Comparison of ENCODE assay signal across 30 cellular contexts in genomic region chr4:94897023-94897422, GRCh38.
DNase-seq lines count a peak whose midpoint lies in the region; ATAC-seq, FAIRE-seq and TF ChIP-seq lines count a peak whose summit lies in the region.
"Had no signal": no experiment of that assay in that cellular context is flagged by ENCODE, and none has a peak within 500 bp of the region (broad histone marks: within the 10 kb centered on the region; RNA-seq: fewer than 3 reads in every experiment).

No MANE protein-coding gene starts in this region.

- no peaks in the 10 kb centered on the region for H3K27me3 ChIP-seq in K562 (ENCODE audit: control insufficient read depth in 2 of 2, insufficient read depth in 2 of 2, low read length in 2 of 2)
- H3K27me3 ChIP-seq: heart left ventricle, transverse colon had no signal

- H2AFZ ChIP-seq in K562 (ENCODE audit: low read depth, low read length), result no peak overlapping the region

- peaks cover 0 to 2% of the 10 kb centered on the region in 2 experiments; a peak in 1 of 5 replicates for H3K4me1 ChIP-seq in K562 (replicated peaks in 1 of 2; ENCODE audit: control insufficient read depth in 2 of 2, insufficient read depth in 2 of 2, low read length in 2 of 2)
- H3K4me1 ChIP-seq: heart left ventricle, transverse colon had no signal

- no peak for TF ChIP-seq CTCF in K562 (IDR thresholded peaks at IDR 0.05 in 2 of 3, conservative IDR thresholded peaks at IDR 0.05 in 1 of 3; ENCODE audit: insufficient read depth in 2 of 3, low read depth in 1 of 3, low read length in 3 of 3)

- no peaks in the 10 kb centered on the region for H4K20me1 ChIP-seq in K562 (replicated peaks; ENCODE audit: control insufficient read depth, insufficient read depth, low read length)

- POLR2A ChIA-PET in K562 (lab: Yijun Ruan, JAX), result interaction anchor here (0.6 to 0.8 kb wide), 2 partner anchors 80 to 635 kb away, joined by 3 to 4 read pairs; no protein-coding TSS in a partner anchor

- TF ChIP-seq POLR2A in K562 (conservative IDR thresholded peaks at IDR 0.05), result no peak

- H3K4me2 ChIP-seq in K562 (ENCODE audit: insufficient read depth, low read length), result no peak overlapping the region; the same call in 1 of the 2 replicates

- ATAC-seq in K562, result peak; percentile 59
- no peak for ATAC-seq in HG02852 (IDR thresholded peaks at IDR 0.05; ENCODE audit: unreplicated experiment)
- no peak for ATAC-seq in HG03139 (IDR thresholded peaks at IDR 0.05; ENCODE audit: unreplicated experiment)
- ATAC-seq: activated CD4-positive, CD25-positive, alpha-beta regulatory T cell treated with anti-CD3 and anti-CD28 coated beads, Interleukin-2, amount 50 U/mL, for 24 hours; activated naive CD8-positive, alpha-beta T cell treated with anti-CD3 and anti-CD28 coated beads, Interleukin-2, amount 50 U/mL, for 24 hours; activated T-cell treated with anti-CD3 and anti-CD28 coated beads, Interleukin-2, amount 50 U/mL, for 72 hours; effector memory CD8-positive, alpha-beta T cell; heart left ventricle; stimulated activated effector memory CD8-positive, alpha-beta T cell treated with anti-CD3 and anti-CD28 coated beads, Interleukin-12 subunit alpha, Interleukin-12 subunit beta, amount 100 ng/mL, for 72 hours had no signal

- CTCF ChIA-PET in K562 (lab: Yijun Ruan, JAX; ENCODE audit: low intra/inter-chr PET ratio), result no interaction called here

- H3K9me3 ChIP-seq in K562 (replicated peaks; ENCODE audit: control insufficient read depth, insufficient read depth, low read depth, low read length), result no peaks in the 10 kb centered on the region
- H3K9me3 ChIP-seq: Caco-2, heart left ventricle, transverse colon had no signal

- no peaks in the 10 kb centered on the region for H3K36me3 ChIP-seq in K562 (ENCODE audit: control insufficient read depth, insufficient read depth, low read length)
- H3K36me3 ChIP-seq: heart left ventricle, transverse colon had no signal

- in situ Hi-C loops in K562 (cut with MboI), result no loop called here

- no peaks in the 10 kb centered on the region for H3K9me1 ChIP-seq in K562 (ENCODE audit: control insufficient read depth, insufficient read depth, low read length)

- no peak for TF ChIP-seq RAD21 in K562 (CRISPR knock-in tag; conservative IDR thresholded peaks at IDR 0.05 in 1 of 2, IDR thresholded peaks at IDR 0.05 in 1 of 2)

- no peaks in the 10 kb centered on the region for H3K79me2 ChIP-seq in K562 (ENCODE audit: control insufficient read depth, insufficient read depth, low read length)

- no TSS peak for BruUV-seq in K562 (replicated peaks; lab: Mats Ljungman, UMichigan)

- peak; percentile 72 for FAIRE-seq in K562 (lab: Jason Lieb, UNC)
- FAIRE-seq: HTR-8/SVneo had no signal

- 1% methylated on average over 7 of the region's 7 CpGs for WGBS in K562 (ENCODE audit: insufficient coverage, low coverage, missing lambda C conversion rate)

- H3K9ac ChIP-seq in K562 (ENCODE audit: insufficient read depth in 1 of 2, low read depth in 2 of 2, low read length in 2 of 2), result no peak overlapping the region

- intact Hi-C loops in K562 (cut with micrococcal nuclease), result no loop called here

- 0 out of 2 replicates have a peak, but pooled peaks have one; percentile 21 for TF ChIP-seq EP300 in K562 (IDR thresholded peaks at IDR 0.05; ENCODE audit: low read length)

- no peak overlapping the region for H3K4me3 ChIP-seq in K562
- H3K4me3 ChIP-seq: heart left ventricle, SK-N-MC, transverse colon had no signal

- H3K27ac ChIP-seq in K562 (ENCODE audit: extremely low read depth, low read depth, low read length), result no peak overlapping the region
- H3K27ac ChIP-seq: 22Rv1, C4-2B, heart left ventricle, SK-N-MC, transverse colon had no signal

- peak; percentile 24 for DNase-seq in DMS 273 (lab: John Stamatoyannopoulos, UW; ENCODE audit: unreplicated experiment)
- no peak for DNase-seq in DMS 273 treated with DMSO at 0.1 percent for 48 hours (lab: John Stamatoyannopoulos, UW)
- peak; percentile 29 for DNase-seq in HuH-7.5 (ENCODE audit: low spot score)
- peak; percentile 5 to 63 (median 21) for DNase-seq in K562 (ENCODE audit: extremely low read depth in 1 of 4, low spot score in 3 of 4)
- peak; percentile 20 for DNase-seq in left kidney (ENCODE audit: low read depth, low spot score)
- DNase-seq in stimulated activated CD4-positive, alpha-beta T cell treated with anti-CD3 and anti-CD28 coated beads, Interleukin-1b, Interleukin-23, amount 100 ng/mL, for 48 hours, result no peak
- DNase-seq: activated CD4-positive, alpha-beta T cell treated with anti-CD3 and anti-CD28 coated beads, Interleukin-2, amount 50 U/mL, for 48 hours; activated naive CD4-positive, alpha-beta T cell; activated naive CD8-positive, alpha-beta T cell treated with anti-CD3 and anti-CD28 coated beads, Interleukin-2, amount 50 U/mL, for 24 hours; activated T-cell treated with anti-CD3 and anti-CD28 coated beads, Interleukin-2, amount 50 U/mL, for 72 hours; Caco-2; central memory CD4-positive, alpha-beta T cell; DMS79 treated with DMSO at 0.1 percent for 48 hours; effector memory CD8-positive, alpha-beta T cell; GDM1; heart left ventricle; HFFc6; Kasumi-1; MV-4-11; NCI-H1436; NCI-H226; transverse colon had no signal

TF ChIP-seq in K562, 482 proteins besides CTCF, POLR2A, EP300 and RAD21 (continues in another document):
- TF ChIP-seq PPARD (CRISPR knock-in tag; IDR thresholded peaks at IDR 0.05) (no peak), SP2 (IDR thresholded peaks at IDR 0.05; ENCODE audit: extremely low read depth, low read depth, low read length, poor library complexity, severe bottlenecking) (no peak), CAMTA2 (CRISPR knock-in tag; conservative IDR thresholded peaks at IDR 0.05) (no peak), ZNF232 (CRISPR knock-in tag; IDR thresholded peaks at IDR 0.05) (no peak), SMARCA4 (IDR thresholded peaks at IDR 0.05) (0 out of 2 replicates have a peak, but pooled peaks have one; percentile 25), ADNP (tag; IDR thresholded peaks at IDR 0.05) (no peak), HDAC3 (IDR thresholded peaks at IDR 0.05; ENCODE audit: borderline replicate concordance, partially characterized antibody) (no peak), CTBP1 (IDR thresholded peaks at IDR 0.05; ENCODE audit: borderline replicate concordance) (peak; percentile 37; the same call in 1 of the 2 replicates), CBX2 (IDR thresholded peaks at IDR 0.05; ENCODE audit: insufficient read depth, low read length, poor library complexity, severe bottlenecking) (no peak), ZNF717 (CRISPR knock-in tag; IDR thresholded peaks at IDR 0.05) (no peak), NFE2 (IDR thresholded peaks at IDR 0.05; ENCODE audit: low read depth) (0 out of 2 replicates have a peak, but pooled peaks have one; percentile 19), ERF (CRISPR knock-in tag; IDR thresholded peaks at IDR 0.05) (no peak), CBFA2T2 (conservative IDR thresholded peaks at IDR 0.05) (peak; percentile 49), ZBTB43 (CRISPR knock-in tag; IDR thresholded peaks at IDR 0.05) (no peak), MIER1 (IDR thresholded peaks at IDR 0.05; ENCODE audit: low read depth) (no peak), ZNF224 (CRISPR knock-in tag; IDR thresholded peaks at IDR 0.05) (no peak), ZBED1 (IDR thresholded peaks at IDR 0.05) (no peak), SMAD3 (CRISPR knock-in tag; conservative IDR thresholded peaks at IDR 0.05) (no peak), MITF (IDR thresholded peaks at IDR 0.05) (no peak), STAT5B (CRISPR knock-in tag; IDR thresholded peaks at IDR 0.05) (no peak), SOX6 (IDR thresholded peaks at IDR 0.05) (peak; percentile 33; the same call in 1 of the 2 replicates), TEAD2 (tag; IDR thresholded peaks at IDR 0.05) (no peak), GTF2A2 (tag; IDR thresholded peaks at IDR 0.05) (no peak), JUND (IDR thresholded peaks at IDR 0.05; ENCODE audit: borderline replicate concordance, low read depth, low read length) (no peak), JUND (tag; IDR thresholded peaks at IDR 0.05; ENCODE audit: borderline replicate concordance, low read depth, low read length) (peak; percentile 28; the same call in 1 of the 3 replicates), NBN (IDR thresholded peaks at IDR 0.05; ENCODE audit: low read depth) (0 out of 2 replicates have a peak, but pooled peaks have one; percentile 31)

Comparison
In these comparisons a context has a peak if more than half of its experiments do, and no peak if none do; other contexts are left out.
1. DNase-seq: peak in DMS 273 (single experiment), HuH-7.5 (single experiment), K562 (4 of 4) and left kidney (single experiment); none in DMS 273 treated with DMSO at 0.1 percent for 48 hours (single experiment) and stimulated activated CD4-positive, alpha-beta T cell treated with anti-CD3 and anti-CD28 coated beads, Interleukin-1b, Interleukin-23, amount 100 ng/mL, for 48 hours (single experiment).